9 cellular contexts compared by ENCODE assay signal in the genomic region with DNA sequence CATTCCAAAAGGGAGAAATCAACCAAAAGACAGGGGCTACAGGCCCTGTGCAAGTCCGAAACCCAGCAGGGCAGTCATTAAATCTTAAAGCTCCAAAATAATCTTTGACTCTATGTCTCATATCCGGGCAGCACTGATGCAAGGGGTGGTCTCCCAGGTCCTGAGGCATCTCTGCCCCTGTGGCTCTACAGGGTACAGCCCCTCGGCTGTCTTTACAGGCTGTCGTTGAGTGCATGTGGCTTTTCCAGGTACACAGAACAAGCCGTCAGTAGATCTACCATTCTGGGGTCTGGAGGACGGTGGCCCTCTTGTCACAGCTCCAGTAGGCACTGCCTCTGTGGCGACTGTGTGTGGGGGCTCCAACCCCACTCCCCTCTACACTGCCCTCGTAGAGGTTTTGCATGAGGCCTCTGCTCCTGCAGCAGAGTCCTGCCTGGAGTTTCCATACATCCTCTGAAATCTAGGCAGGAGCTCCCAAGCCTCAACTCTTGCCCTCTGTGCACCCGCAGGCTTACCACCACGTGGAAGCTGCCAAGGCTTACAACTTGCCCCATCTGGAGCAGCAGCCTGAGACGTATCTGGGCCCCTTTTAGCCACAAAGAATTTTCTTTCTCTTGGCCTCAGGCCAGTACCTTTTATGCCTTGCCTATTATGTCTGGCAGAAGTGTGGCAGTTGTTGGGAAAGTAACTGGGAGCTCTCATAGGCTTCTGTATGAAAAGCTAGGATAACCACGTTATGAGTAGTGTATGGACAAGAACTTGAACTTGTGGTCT. TPM values are rescaled to one million over a fixed set of nuclear protein-coding genes. Genes with fewer than 3 reads are reported as not detected.
DNase-seq lines count a peak whose midpoint lies in the region; ATAC-seq and TF ChIP-seq lines count a peak whose summit lies in the region.
"Had no signal": no experiment of that assay in that cellular context is flagged by ENCODE, and none has a peak within 500 bp of the region (broad histone marks: within the 10 kb centered on the region; RNA-seq: fewer than 3 reads in every experiment).

No MANE protein-coding gene starts in this region.

- H3K4me3 Mint-ChIP-seq in GM23338 (no peak overlapping the region), Calu3 (ENCODE audit: low read depth, unreplicated experiment) (no peak overlapping the region)

- TF ChIP-seq CTCF in AG09309 (IDR thresholded peaks at IDR 0.05; ENCODE audit: control insufficient read depth, insufficient read depth, low read depth, low read length, missing control alignments) (no peak), GM23338 (conservative IDR thresholded peaks at IDR 0.05; ENCODE audit: low read depth in 2 of 2) (no peak), fibroblast of lung (conservative IDR thresholded peaks at IDR 0.05 in 1 of 2, IDR thresholded peaks at IDR 0.05 in 1 of 2; ENCODE audit: low read depth in 1 of 2, low read length in 2 of 2) (no peak), Calu3 (IDR thresholded peaks at IDR 0.05; ENCODE audit: unreplicated experiment) (no peak), gastroesophageal sphincter (IDR thresholded peaks at IDR 0.05) (no peak)

- H4K20me1 ChIP-seq in GM23338 (replicated peaks; ENCODE audit: insufficient read depth) (peaks cover 25% of the 10 kb centered on the region), fibroblast of lung (ENCODE audit: control insufficient read depth, extremely low read depth, insufficient read depth, low read length) (no peaks in the 10 kb centered on the region)

- no TSS peak for BruUV-seq in Calu3 (replicated peaks; lab: Mats Ljungman, UMichigan)

- H3K27me3 ChIP-seq in GM23338 (ENCODE audit: insufficient read depth): no peaks in the 10 kb centered on the region
- H3K27me3 ChIP-seq in fibroblast of lung (ENCODE audit: control insufficient read depth, insufficient read depth, low read length): no peaks in the 10 kb centered on the region
- no peaks in the 10 kb centered on the region for H3K27me3 ChIP-seq in gastroesophageal sphincter

- DNase-seq in AG09309 (ENCODE audit: low read depth) (peak; percentile 23), GM23338 (ENCODE audit: low spot score) (no peak), NCI-H446 treated with DMSO at 0.1 percent for 48 hours (lab: John Stamatoyannopoulos, UW) (peak; percentile 87), fibroblast of lung (ENCODE audit: low read depth in 2 of 2) (peak; percentile 65 to 75), Calu3 (no peak), HuH-7.5 (ENCODE audit: low spot score) (no peak)
- DNase-seq: activated naive CD4-positive, alpha-beta T cell treated with Interleukin-2 at 50 U/mL for 16 hours had no signal

- H2AFZ ChIP-seq in GM23338 (no peak overlapping the region), fibroblast of lung (ENCODE audit: low read length) (no peak overlapping the region)

- no peaks in the 10 kb centered on the region for H3K9me3 Mint-ChIP-seq in GM23338
- H3K9me3 Mint-ChIP-seq in Calu3 (ENCODE audit: low read depth, unreplicated experiment): no peaks in the 10 kb centered on the region

- H3K9me2 ChIP-seq in GM23338 (ENCODE audit: insufficient read depth): no peaks in the 10 kb centered on the region

- 62 to 67% methylated on average over 5 of the region's 12 CpGs for WGBS in gastroesophageal sphincter (ENCODE audit: low coverage in 1 of 2), 2 donors

- H3K9me3 ChIP-seq in fibroblast of lung (ENCODE audit: control insufficient read depth, insufficient read depth, low read depth, low read length): no peaks in the 10 kb centered on the region
- H3K9me3 ChIP-seq in gastroesophageal sphincter: no peaks in the 10 kb centered on the region

- no peak overlapping the region for H3K4me2 ChIP-seq in GM23338
- H3K4me2 ChIP-seq in fibroblast of lung (ENCODE audit: extremely low read depth, insufficient read depth, low read length): no peak overlapping the region

- no peak overlapping the region for H3K4me3 ChIP-seq in AG09309 (ENCODE audit: control insufficient read depth, low read depth, low read length)
- no peak overlapping the region for H3K4me3 ChIP-seq in GM23338
- H3K4me3 ChIP-seq in fibroblast of lung (replicated peaks in 1 of 4; ENCODE audit: control extremely low read depth in 1 of 4, insufficient read depth in 1 of 4, low read depth in 3 of 4, low read length in 4 of 4): no peak overlapping the region
- H3K4me3 ChIP-seq in gastroesophageal sphincter: no peak overlapping the region

- intact Hi-C loops in Calu3 (cut with micrococcal nuclease; ENCODE audit: unreplicated experiment): no loop called here

- no peaks in the 10 kb centered on the region for H3K36me3 ChIP-seq in GM23338 (ENCODE audit: insufficient read depth)
- H3K36me3 ChIP-seq in fibroblast of lung (ENCODE audit: control insufficient read depth, insufficient read depth, low read length): no peaks in the 10 kb centered on the region
- no peaks in the 10 kb centered on the region for H3K36me3 ChIP-seq in gastroesophageal sphincter

- CTCF ChIA-PET in Calu3 (lab: Charles Lee): interaction anchor here (0.6 kb wide), 1 partner anchor 70 kb away, joined by 6 read pairs; no protein-coding TSS in a partner anchor

- H3K79me2 ChIP-seq in GM23338 (replicated peaks; ENCODE audit: insufficient read depth) (peaks cover 100% of the 10 kb centered on the region), fibroblast of lung (ENCODE audit: control insufficient read depth, insufficient read depth, low read length) (no peaks in the 10 kb centered on the region)

- H3K4me1 Mint-ChIP-seq in GM23338 (peaks cover 65% of the 10 kb centered on the region), Calu3 (ENCODE audit: low read depth, unreplicated experiment) (peaks cover 12% of the 10 kb centered on the region)

- H3F3A ChIP-seq in GM23338 (replicated peaks; ENCODE audit: low read depth): no peaks in the 10 kb centered on the region

- H3K27me3 Mint-ChIP-seq in GM23338 (ENCODE audit: insufficient read depth, low read depth, poor library complexity): no peaks in the 10 kb centered on the region
- H3K27me3 Mint-ChIP-seq in Calu3 (ENCODE audit: unreplicated experiment): no peaks in the 10 kb centered on the region

- no peak overlapping the region for H3K9ac ChIP-seq in fibroblast of lung (ENCODE audit: insufficient read depth, low read length)

- 0 out of 2 replicates have a peak overlapping the region, but pooled peaks have one; percentile 27 for H3K27ac ChIP-seq in GM23338 (ENCODE audit: low read depth)
- no peak overlapping the region for H3K27ac ChIP-seq in fibroblast of lung (ENCODE audit: insufficient read depth, low read length)
- H3K27ac ChIP-seq in gastroesophageal sphincter: no peak overlapping the region

- peak; percentile 50 for ATAC-seq in GM23338
- ATAC-seq in GM21717 (IDR thresholded peaks at IDR 0.05; ENCODE audit: unreplicated experiment): no peak
- ATAC-seq in gastroesophageal sphincter: no peak

- no peak for TF ChIP-seq EP300 in gastroesophageal sphincter (IDR thresholded peaks at IDR 0.05)

- no peak for TF ChIP-seq POLR2A in gastroesophageal sphincter (IDR thresholded peaks at IDR 0.05)

- peak overlapping the region; percentile 16 for H3K27ac Mint-ChIP-seq in GM23338
- H3K27ac Mint-ChIP-seq in Calu3 (ENCODE audit: unreplicated experiment): no peak overlapping the region

- H3K36me3 Mint-ChIP-seq in GM23338 (ENCODE audit: low read depth) (no peaks in the 10 kb centered on the region), Calu3 (ENCODE audit: insufficient read depth, unreplicated experiment) (no peaks in the 10 kb centered on the region)

- H3K4me1 ChIP-seq in GM23338 (ENCODE audit: insufficient read depth) (peaks cover 45% of the 10 kb centered on the region), fibroblast of lung (ENCODE audit: control insufficient read depth, extremely low read depth, insufficient read depth, low read length) (no peaks in the 10 kb centered on the region), gastroesophageal sphincter (peaks cover 0 to 67% (median 7%) of the 10 kb centered on the region in 3 donors)

TF ChIP-seq in GM23338, 12 proteins besides CTCF, POLR2A, EP300 and RAD21 (continues in another document):
- TF ChIP-seq REST (IDR thresholded peaks at IDR 0.05; ENCODE audit: unreplicated experiment) (no peak), NANOG (IDR thresholded peaks at IDR 0.05; ENCODE audit: borderline replicate concordance) (no peak)

RNA-seq across cellular contexts. Expression of gene POU2F1, which starts 52.5 kb away (rescaled TPM):
- total RNA-seq in GM23338 (2014; rRNA removed; shearing (Covaris generic)): 52.0 and 66.1 TPM in 2 replicates
- polyA plus RNA-seq in GM23338 (2016; fragmentation: Nextera tagmentation; extraction: Ambion mirVana): 29.9 and 38.8 TPM in 2 replicates
- 3.6 and 4.3 TPM in 2 replicates for total RNA-seq in fibroblast of lung
- polyA plus RNA-seq in fibroblast of lung: 3.3 and 3.5 TPM in 2 replicates
- 1.0 and 1.8 TPM in 2 replicates for polyA plus RNA-seq in fibroblast of lung (2012)
- 6.7 and 7.1 TPM in 2 replicates for polyA minus RNA-seq in fibroblast of lung (ENCODE audit: low replicate concordance)
- total RNA-seq in Calu3 (2022): 25.3 and 25.4 TPM in 2 replicates
- total RNA-seq in gastroesophageal sphincter: 10 to 100 TPM in 2 of 4 donors, 1 to 10 TPM in 2; 8.0 to 15.7 (median 10.2) TPM

Comparison
In these comparisons a context has a peak if more than half of its experiments do, and no peak if none do; other contexts are left out.
1. DNase-seq: peak in AG09309 (single experiment), NCI-H446 treated with DMSO at 0.1 percent for 48 hours (single experiment) and fibroblast of lung (2 of 2); none in GM23338 (single experiment), Calu3 (single experiment) and HuH-7.5 (single experiment).